ENCODE assay signal across 9 cellular contexts in genomic region chr4:153082322-153083301, GRCh38.
DNase-seq lines count a peak whose midpoint lies in the region; ATAC-seq, FAIRE-seq and TF ChIP-seq lines count a peak whose summit lies in the region.
"Had no signal": no experiment of that assay in that cellular context is flagged by ENCODE, and none has a peak within 500 bp of the region (broad histone marks: within the 10 kb centered on the region; RNA-seq: fewer than 3 reads in every experiment).

No MANE protein-coding gene starts in this region.

- no peaks in the 10 kb centered on the region for H3K36me3 Mint-ChIP-seq in natural killer cell

- H3K79me2 ChIP-seq in GM12878 (ENCODE audit: control insufficient read depth, insufficient read depth, low read length) = no peaks in the 10 kb centered on the region

- peak; percentile 45 for ATAC-seq in GM12878
- peak in 2 of 3 donors; percentile 44 to 47 for ATAC-seq in natural killer cell
- ATAC-seq in GM21381 (IDR thresholded peaks at IDR 0.05; ENCODE audit: unreplicated experiment) = no peak
- ATAC-seq in psoas muscle = no peak

- 34% methylated on average over 15 of the region's 15 CpGs for WGBS in GM12878 (ENCODE audit: insufficient coverage, insufficient replicate concordance, low lambda C conversion rate, missing lambda C conversion rate)
- 78 to 80% (median 79%) methylated on average over 15 of the region's 15 CpGs for whole genome bisulfite sequencing in psoas muscle, 3 donors

- H3K4me1 ChIP-seq in GM12878 (ENCODE audit: control insufficient read depth, insufficient read depth, low read length) = no peaks in the 10 kb centered on the region
- H3K4me1 ChIP-seq in psoas muscle = no peaks in the 10 kb centered on the region

- no peaks in the 10 kb centered on the region; a peak in 2 of 4 replicates for H3K27me3 ChIP-seq in GM12878 (replicated peaks in 1 of 2; ENCODE audit: control insufficient read depth in 2 of 2, insufficient read depth in 2 of 2, low read length in 1 of 2)
- H3K27me3 ChIP-seq in psoas muscle (ENCODE audit: insufficient read depth in 3 of 3, low read length in 2 of 3) = no peaks in the 10 kb centered on the region

- H3K9me3 Mint-ChIP-seq in natural killer cell = no peaks in the 10 kb centered on the region

- no peak for TF ChIP-seq RAD21 in GM12878 (IDR thresholded peaks at IDR 0.05; ENCODE audit: insufficient read depth, low read depth, low read length)

- in situ Hi-C loops in GM12878 (cut with MboI) = no loop called here

- peak overlapping the region; percentile 50 for H2AFZ ChIP-seq in GM12878 (ENCODE audit: control insufficient read depth, low read depth, low read length)

- H3K27ac ChIP-seq in GM12878 (ENCODE audit: control insufficient read depth, insufficient read depth) = no peak overlapping the region
- no peak overlapping the region for H3K27ac ChIP-seq in psoas muscle

- DNase-seq in CD1c-positive myeloid dendritic cell (ENCODE audit: extremely low spot score) = peak; percentile 13
- DNase-seq in MV-4-11 (lab: John Stamatoyannopoulos, UW) = peak; percentile 36
- DNase-seq in GM12878 (ENCODE audit: low read depth, low spot score) = no peak
- no peak for DNase-seq in natural killer cell
- DNase-seq in hippocampal formation (lab: John Stamatoyannopoulos, UW) = no peak
- no peak for DNase-seq in occipital lobe (lab: John Stamatoyannopoulos, UW)
- no peak for DNase-seq in psoas muscle
- DNase-seq: aorta had no signal

- no peak for FAIRE-seq in GM12878 (lab: Jason Lieb, UNC)

- H3K4me2 ChIP-seq in GM12878 (ENCODE audit: control insufficient read depth, insufficient read depth) = no peak overlapping the region

- no peak for TF ChIP-seq EP300 in GM12878 (IDR thresholded peaks at IDR 0.05; ENCODE audit: borderline replicate concordance in 1 of 2, control insufficient read depth in 1 of 2, low read depth in 2 of 2, low read length in 2 of 2)

- peak overlapping the region; percentile 78 for H3K4me3 Mint-ChIP-seq in natural killer cell

- H3K27ac Mint-ChIP-seq in natural killer cell = peak overlapping the region in 1 of 2 donors; percentile 49

- intact Hi-C loops in GM12878 (cut with micrococcal nuclease; ENCODE audit: unreplicated experiment) = no loop called here
- intact Hi-C loops in natural killer cell (cut with micrococcal nuclease) = loop anchor here (1.0 kb wide), 2 partner anchors 46 to 561 kb away; no protein-coding TSS in a partner anchor
- intact Hi-C loops in psoas muscle (cut with DNase I) = loop anchor here in 1 of 2 donors (2.0 kb wide), 1 partner anchor 238 kb away; no protein-coding TSS in a partner anchor

- CTCF ChIA-PET in GM12878 (lab: Yijun Ruan, JAX) = interaction anchor here (0.5 to 6.4 kb wide), 44 partner anchors 8 to 674 kb away, joined by 3 to 269 read pairs (median 4); partner anchors contain the start of genes ARFIP1 and TIGD4

- peaks cover 8 to 9% of the 10 kb centered on the region in 2 donors for H3K27me3 Mint-ChIP-seq in natural killer cell (ENCODE audit: low read depth in 2 of 2)

- no TSS peak for BruUV-seq in GM12878 (replicated peaks; lab: Mats Ljungman, UMichigan)

- TF ChIP-seq POLR2A in GM12878 (IDR thresholded peaks at IDR 0.05; ENCODE audit: low read depth, low read length) = no peak

- no peaks in the 10 kb centered on the region for H4K20me1 ChIP-seq in GM12878 (ENCODE audit: control insufficient read depth, insufficient read depth)

- SMC1A ChIA-PET in GM12878 (lab: Charles Lee; ENCODE audit: uncharacterized antibody, unreplicated experiment) = interaction anchor here (0.6 to 5.0 kb wide), 33 partner anchors 8 to 768 kb away, joined by 3 to 85 read pairs (median 3); no protein-coding TSS in a partner anchor

- TF ChIP-seq CTCF in GM12878 (IDR thresholded peaks at IDR 0.05 in 2 of 3, conservative IDR thresholded peaks at IDR 0.05 in 1 of 3; ENCODE audit: control insufficient read depth in 2 of 3, extremely low read depth in 1 of 3, insufficient read depth in 1 of 3, low read depth in 3 of 3, low read length in 3 of 3) = no peak
- TF ChIP-seq CTCF in natural killer cell (IDR thresholded peaks at IDR 0.05) = no peak
- TF ChIP-seq CTCF in psoas muscle (IDR thresholded peaks at IDR 0.05) = no peak

- H3K4me3 ChIP-seq in GM12878 (no peak overlapping the region), psoas muscle (no peak overlapping the region)

- POLR2A ChIA-PET in GM12878 (lab: Charles Lee) = interaction anchor here (0.9 to 1.1 kb wide), 2 partner anchors 44 to 138 kb away, joined by 3 to 4 read pairs; no protein-coding TSS in a partner anchor

- no peak overlapping the region for H3K9ac ChIP-seq in GM12878 (ENCODE audit: control insufficient read depth, insufficient read depth, low read length)

- no peaks in the 10 kb centered on the region for H3K36me3 ChIP-seq in GM12878 (ENCODE audit: control insufficient read depth in 2 of 2, insufficient read depth in 2 of 2, low read length in 1 of 2)
- no peaks in the 10 kb centered on the region for H3K36me3 ChIP-seq in psoas muscle (ENCODE audit: insufficient read depth in 1 of 2, low read depth in 1 of 2)

- H3K9me3 ChIP-seq in GM12878 (replicated peaks; ENCODE audit: control insufficient read depth, insufficient read depth, low read length) = no peaks in the 10 kb centered on the region
- no peaks in the 10 kb centered on the region for H3K9me3 ChIP-seq in psoas muscle

- H3K4me1 Mint-ChIP-seq in natural killer cell = peaks cover 32 to 34% of the 10 kb centered on the region in 2 donors

- RAD21 ChIA-PET in GM12878 (lab: Charles Lee; ENCODE audit: unreplicated experiment) = interaction anchor here (0.7 to 3.8 kb wide), 20 partner anchors 15 to 673 kb away, joined by 3 to 71 read pairs (median 4); partner anchors contain the start of genes ARFIP1 and TIGD4

TF ChIP-seq in GM12878, 131 proteins besides CTCF, POLR2A, EP300 and RAD21:
- no peak for TF ChIP-seq RAD51 (IDR thresholded peaks at IDR 0.05)
- no peak for TF ChIP-seq SMARCA5 (IDR thresholded peaks at IDR 0.05)
- TF ChIP-seq, protein P1, sequence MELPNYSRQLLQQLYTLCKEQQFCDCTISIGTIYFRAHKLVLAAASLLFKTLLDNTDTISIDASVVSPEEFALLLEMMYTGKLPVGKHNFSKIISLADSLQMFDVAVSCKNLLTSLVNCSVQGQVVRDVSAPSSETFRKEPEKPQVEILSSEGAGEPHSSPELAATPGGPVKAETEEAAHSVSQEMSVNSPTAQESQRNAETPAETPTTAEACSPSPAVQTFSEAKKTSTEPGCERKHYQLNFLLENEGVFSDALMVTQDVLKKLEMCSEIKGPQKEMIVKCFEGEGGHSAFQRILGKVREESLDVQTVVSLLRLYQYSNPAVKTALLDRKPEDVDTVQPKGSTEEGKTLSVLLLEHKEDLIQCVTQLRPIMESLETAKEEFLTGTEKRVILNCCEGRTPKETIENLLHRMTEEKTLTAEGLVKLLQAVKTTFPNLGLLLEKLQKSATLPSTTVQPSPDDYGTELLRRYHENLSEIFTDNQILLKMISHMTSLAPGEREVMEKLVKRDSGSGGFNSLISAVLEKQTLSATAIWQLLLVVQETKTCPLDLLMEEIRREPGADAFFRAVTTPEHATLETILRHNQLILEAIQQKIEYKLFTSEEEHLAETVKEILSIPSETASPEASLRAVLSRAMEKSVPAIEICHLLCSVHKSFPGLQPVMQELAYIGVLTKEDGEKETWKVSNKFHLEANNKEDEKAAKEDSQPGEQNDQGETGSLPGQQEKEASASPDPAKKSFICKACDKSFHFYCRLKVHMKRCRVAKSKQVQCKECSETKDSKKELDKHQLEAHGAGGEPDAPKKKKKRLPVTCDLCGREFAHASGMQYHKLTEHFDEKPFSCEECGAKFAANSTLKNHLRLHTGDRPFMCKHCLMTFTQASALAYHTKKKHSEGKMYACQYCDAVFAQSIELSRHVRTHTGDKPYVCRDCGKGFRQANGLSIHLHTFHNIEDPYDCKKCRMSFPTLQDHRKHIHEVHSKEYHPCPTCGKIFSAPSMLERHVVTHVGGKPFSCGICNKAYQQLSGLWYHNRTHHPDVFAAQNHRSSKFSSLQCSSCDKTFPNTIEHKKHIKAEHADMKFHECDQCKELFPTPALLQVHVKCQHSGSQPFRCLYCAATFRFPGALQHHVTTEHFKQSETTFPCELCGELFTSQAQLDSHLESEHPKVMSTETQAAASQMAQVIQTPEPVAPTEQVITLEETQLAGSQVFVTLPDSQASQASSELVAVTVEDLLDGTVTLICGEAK (IDR thresholded peaks at IDR 0.05; ENCODE audit: borderline replicate concordance) = no peak
- 0 out of 2 replicates have a peak, but pooled peaks have one; percentile 6 for TF ChIP-seq SPI1 (IDR thresholded peaks at IDR 0.05; ENCODE audit: borderline replicate concordance, insufficient read depth, low read depth, low read length)
TF ChIP-seq in GM12878: peak in this region for 1.

Comparison
In these comparisons a context has a peak if more than half of its experiments do, and no peak if none do; other contexts are left out.
1. DNase-seq: peak in CD1c-positive myeloid dendritic cell (single experiment) and MV-4-11 (single experiment); none in GM12878 (single experiment), natural killer cell (single experiment), hippocampal formation (0 of 2), occipital lobe (single experiment) and psoas muscle (0 of 2).
2. ATAC-seq: peak in GM12878 (single experiment) and natural killer cell (2 of 3); none in GM21381 (single experiment) and psoas muscle (0 of 4).